In genomic region chr22:49934891-49935557, GRCh38 we compare ENCODE assay signal across 8 cellular contexts. TPM values are rescaled to one million over a fixed set of nuclear protein-coding genes. Genes with fewer than 3 reads are reported as not detected.
A peak's percentile ranks its signal among the peaks of the same experiment; 100 is the strongest.
DNase-seq lines count a peak whose midpoint lies in the region; ATAC-seq and TF ChIP-seq lines count a peak whose summit lies in the region.

No MANE protein-coding gene starts in this region.

- peak; percentile 42 for DNase-seq in NCI-H2196 (lab: John Stamatoyannopoulos, UW; ENCODE audit: unreplicated experiment)
- DNase-seq in activated CD8-positive, alpha-beta memory T cell treated with anti-CD3 and anti-CD28 coated beads, Interleukin-2, amount 50 U/mL, for 1 hour (ENCODE audit: extremely low read depth) = peak; percentile 61
- peak; percentile 68 for DNase-seq in myocyte (ENCODE audit: low read depth)
- peak; percentile 95 for DNase-seq in stimulated activated naive CD8-positive, alpha-beta T cell treated with anti-CD3 and anti-CD28 coated beads, Interleukin-15, Interleukin-2, amounts not matched to agents 100 U/mL and 50 U/mL, for 24 hours

- H3K27ac ChIP-seq in DOHH2 (ENCODE audit: low read depth, low read length) = peak overlapping the region; percentile 91
- peak overlapping the region; percentile 83 to 88 for H3K27ac ChIP-seq in esophagus (ENCODE audit: low read depth in 2 of 2, low read length in 1 of 2)

- H3K9me2 ChIP-seq in DOHH2 (replicated peaks; ENCODE audit: control insufficient read depth, low read length) = no peaks in the 10 kb centered on the region

- H3K4me2 ChIP-seq in DOHH2 (ENCODE audit: low read length) = peak overlapping the region; percentile 89

- H3K36me3 ChIP-seq in DOHH2 (ENCODE audit: control insufficient read depth, low read length) (peaks cover 15% of the 10 kb centered on the region), esophagus (ENCODE audit: control insufficient read depth in 2 of 2, insufficient read depth in 2 of 2, low read length in 1 of 2) (no peaks in the 10 kb centered on the region)

- ATAC-seq in stimulated activated naive CD8-positive, alpha-beta T cell treated with anti-CD3 and anti-CD28 coated beads, Interleukin-15, Interleukin-2, amounts not matched to agents 100 U/mL and 50 U/mL, for 24 hours = peak; percentile 10
- ATAC-seq in GM19035 (IDR thresholded peaks at IDR 0.05; ENCODE audit: unreplicated experiment) (no peak), GM18868 (IDR thresholded peaks at IDR 0.05; ENCODE audit: unreplicated experiment) (no peak)

- H3K27me3 ChIP-seq in DOHH2 (ENCODE audit: control insufficient read depth, low read length) (no peaks in the 10 kb centered on the region), esophagus (ENCODE audit: control insufficient read depth in 1 of 2, insufficient read depth in 2 of 2, low read length in 2 of 2) (no peaks in the 10 kb centered on the region)

- no peak for TF ChIP-seq CTCF in DOHH2 (IDR thresholded peaks at IDR 0.05; ENCODE audit: low read depth, low read length, poor library complexity, severe bottlenecking)

- 8 to 13% methylated on average over 31 to 56 of the region's 56 CpGs for WGBS in esophagus, 2 donors

- H3F3A ChIP-seq in DOHH2 (ENCODE audit: control insufficient read depth, insufficient read depth) = peaks cover 34% of the 10 kb centered on the region

- H3K9me3 ChIP-seq in DOHH2 (ENCODE audit: control insufficient read depth, insufficient read depth, low read length) (no peaks in the 10 kb centered on the region), esophagus (ENCODE audit: control insufficient read depth in 2 of 2, insufficient read depth in 1 of 2, low read depth in 1 of 2, low read length in 1 of 2) (no peaks in the 10 kb centered on the region)

- no peaks in the 10 kb centered on the region for H4K20me1 ChIP-seq in DOHH2 (ENCODE audit: control insufficient read depth, insufficient read depth, low read depth, low read length)

- H3K4me1 ChIP-seq in DOHH2 (ENCODE audit: control insufficient read depth, low read length) (peaks cover 69% of the 10 kb centered on the region), esophagus (ENCODE audit: control insufficient read depth in 2 of 2, insufficient read depth in 2 of 2, low read length in 1 of 2) (peaks cover 5 to 22% of the 10 kb centered on the region in 2 donors)

- H3K79me2 ChIP-seq in DOHH2 (ENCODE audit: control insufficient read depth, low read length) = peaks cover 19% of the 10 kb centered on the region

- peak overlapping the region; percentile 90 for H3K4me3 ChIP-seq in DOHH2 (ENCODE audit: low read length)
- peak overlapping the region; percentile 2 to 24 for H3K4me3 ChIP-seq in esophagus (ENCODE audit: low read depth in 1 of 2, low read length in 2 of 2)

RNA-seq across cellular contexts. Expression of gene CRELD2, which starts 16.6 kb away (rescaled TPM):
- polyA plus RNA-seq in esophagus = 10 to 100 TPM; 16.1 to 31.2 TPM
- total RNA-seq in myocyte = 63.0 and 120 TPM in 2 replicates
- 75.8 TPM for polyA plus RNA-seq in myocyte (2012)

RNA-seq across cellular contexts. Expression of gene ALG12, which starts 16.8 kb away (rescaled TPM):
- polyA plus RNA-seq in esophagus = 1 to 10 TPM; 8.6 TPM
- total RNA-seq in myocyte = 23.4 and 24.5 TPM in 2 replicates
- 21.8 TPM for polyA plus RNA-seq in myocyte (2012)

RNA-seq across cellular contexts. Expression of gene PIM3, which starts 25.5 kb away (rescaled TPM):
- 10 to 100 TPM; 33.8 to 43.4 TPM for polyA plus RNA-seq in esophagus
- 41.4 and 42.4 TPM in 2 replicates for total RNA-seq in myocyte
- 10.6 TPM for polyA plus RNA-seq in myocyte (2012)

Comparison
In these comparisons a context has a peak if more than half of its experiments do, and no peak if none do; other contexts are left out.
1. DNase-seq: peak in every context shown above with its lines; median percentile 95 in stimulated activated naive CD8-positive, alpha-beta T cell treated with anti-CD3 and anti-CD28 coated beads, Interleukin-15, Interleukin-2, amounts not matched to agents 100 U/mL and 50 U/mL, for 24 hours; 68 in myocyte; 61 in activated CD8-positive, alpha-beta memory T cell treated with anti-CD3 and anti-CD28 coated beads, Interleukin-2, amount 50 U/mL, for 1 hour; 42 in NCI-H2196.